Comparison of ENCODE assay signal across 37 cellular contexts in the genomic region with DNA sequence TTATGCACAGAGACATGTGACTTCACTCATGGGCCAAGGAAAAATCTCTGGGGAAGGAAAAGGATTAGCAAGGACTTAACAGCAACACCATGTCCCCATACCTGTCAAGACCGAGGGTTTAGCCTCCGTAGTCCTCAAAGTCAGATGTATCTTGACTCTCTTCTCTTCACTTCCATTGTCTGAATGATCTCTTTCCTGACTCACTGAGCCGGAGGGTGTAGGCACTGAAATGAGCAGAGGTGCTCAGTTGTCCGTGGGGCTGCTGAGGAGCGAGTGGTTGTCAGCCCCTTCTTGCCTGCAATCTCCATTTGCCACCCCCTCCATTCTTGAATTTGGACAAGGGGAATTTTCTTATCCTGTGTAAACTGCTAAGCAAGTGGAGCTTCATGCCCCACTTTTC. TPM values are rescaled to one million over a fixed set of nuclear protein-coding genes. Genes with fewer than 3 reads are reported as not detected.
"Had no signal": no experiment of that assay in that cellular context is flagged by ENCODE, and none has a peak within 500 bp of the region (broad histone marks: within the 10 kb centered on the region; RNA-seq: fewer than 3 reads in every experiment).

No MANE protein-coding gene starts in this region.

- H3K4me3 ChIP-seq: ascending aorta, cardiac muscle cell, SJCRH30, SK-N-MC had no signal

- H3K4me1 ChIP-seq: ascending aorta, SJCRH30 had no signal

- ATAC-seq: activated CD8-positive, alpha-beta memory T cell treated with anti-CD3 and anti-CD28 coated beads, Interleukin-2, amount 10 ng/mL, durations not matched to agents 7 days and 5 days; activated T-helper 17 cell treated with anti-CD3 and anti-CD28 coated beads, Interleukin-2, amount 50 U/mL, for 72 hours; Panc1 had no signal

- H3K9me3 ChIP-seq: ascending aorta, SJCRH30 had no signal

- H3K36me3 ChIP-seq: ascending aorta, cardiac muscle cell, SJCRH30, WERI-Rb-1 had no signal

- H3K27me3 ChIP-seq: ascending aorta, SJCRH30 had no signal

- H3K27ac ChIP-seq: ascending aorta, cardiac muscle cell, SJCRH30, SK-N-MC, WERI-Rb-1 had no signal

- DNase-seq: activated CD4-positive, alpha-beta memory T cell treated with anti-CD3 and anti-CD28 coated beads, Interleukin-2, amount 10 ng/mL, durations not matched to agents 7 days and 5 days; activated CD4-positive, alpha-beta T cell treated with anti-CD3 and anti-CD28 coated beads for 1 hour; activated CD4-positive, alpha-beta T cell treated with anti-CD3 and anti-CD28 coated beads for 48 hours; activated CD4-positive, CD25-positive, alpha-beta regulatory T cell; activated CD8-positive, alpha-beta memory T cell treated with anti-CD3 and anti-CD28 coated beads for 24 hours; activated CD8-positive, alpha-beta memory T cell treated with anti-CD3 and anti-CD28 coated beads, Interleukin-2, amount 50 U/mL, for 48 hours; activated effector memory CD4-positive, alpha-beta T cell treated with anti-CD3 and anti-CD28 coated beads, Interleukin-2, amount 50 U/mL, for 16 hours; activated naive CD4-positive, alpha-beta T cell; activated naive CD4-positive, alpha-beta T cell treated with anti-CD3 and anti-CD28 coated beads, Interleukin-2, amount 50 U/mL, for 16 hours; activated naive CD8-positive, alpha-beta T cell treated with anti-CD3 and anti-CD28 coated beads for 36 hours; activated T-cell treated with anti-CD3 and anti-CD28 coated beads, Interleukin-2, amount 50 U/mL, for 48 hours; amniotic stem cell; Karpas-422; KBM-7; NCI-H1048; NCI-H1105 treated with DMSO at 0.1 percent for 48 hours; NCI-H1436; NCI-H1694 treated with DMSO at 0.1 percent for 48 hours; NCI-H2029 treated with DMSO at 0.1 percent for 48 hours; NCI-H2107; NCI-H2171; NCI-H510A; NCI-H526; SHP77; SJCRH30; T1000; WERI-Rb-1 had no signal

RNA-seq across cellular contexts. Expression of a gene that starts 17.6 kb away (rescaled TPM):
- total RNA-seq: activated CD4-positive, alpha-beta memory T cell treated with anti-CD3 and anti-CD28 coated beads, Interleukin-2, amount 10 ng/mL, durations not matched to agents 7 days and 5 days; activated CD8-positive, alpha-beta memory T cell treated with anti-CD3 and anti-CD28 coated beads, Interleukin-2, amount 10 ng/mL, durations not matched to agents 7 days and 5 days; activated naive CD8-positive, alpha-beta T cell treated with anti-CD3 and anti-CD28 coated beads for 36 hours; activated T-helper 17 cell treated with anti-CD3 and anti-CD28 coated beads, Interleukin-2, amount 50 U/mL, for 72 hours; MCF 10A; RPMI7951; SJCRH30; T-helper 1 cell treated with Interleukin-12 subunit alpha and Interleukin-12 subunit beta and Interleukin-4 antibody, amounts not matched to agents 30 ng/mL and 1 ng/mL, for 36 hours; T-helper 2 cell treated with Interferon-gamma antibody and Interleukin-4, amounts not matched to agents 100 ng/mL and 5 ng/mL, for 36 hours had no signal
